In genomic region chr18:32072321-32072720, GRCh38 we compare ENCODE assay signal across 8 cellular contexts. TPM values are rescaled to one million over a fixed set of nuclear protein-coding genes. Genes with fewer than 3 reads are reported as not detected.
DNase-seq lines count a peak whose midpoint lies in the region; ATAC-seq, FAIRE-seq and TF ChIP-seq lines count a peak whose summit lies in the region.

No MANE protein-coding gene starts in this region.

- intact Hi-C loops in left ventricle myocardium inferior (cut with micrococcal nuclease) (no loop called here), left cardiac atrium (cut with DNase I) (loop anchor here in 1 of 2 donors (10.0 kb wide), 1 partner anchor 48 kb away; no protein-coding TSS in a partner anchor), lower leg skin (cut with DNase I; ENCODE audit: low total_unique reads) (no loop called here)

- no peak overlapping the region for H3K27ac Mint-ChIP-seq in stimulated activated memory B cell treated with anti-CD40 and anti-IgM and Interleukin-4, amounts not matched to agents 10 μg/mL and 1 μg/mL and 100 μg/mL, for 72 hours

- H3K4me3 Mint-ChIP-seq in stimulated activated memory B cell treated with anti-CD40 and anti-IgM and Interleukin-4, amounts not matched to agents 10 μg/mL and 1 μg/mL and 100 μg/mL, for 72 hours, result no peak overlapping the region

- no peaks in the 10 kb centered on the region for H3K4me1 ChIP-seq in left ventricle myocardium inferior

- H3K27me3 ChIP-seq in left ventricle myocardium inferior (ENCODE audit: low read depth), result no peaks in the 10 kb centered on the region

- H3K4me1 Mint-ChIP-seq in stimulated activated memory B cell treated with anti-CD40 and anti-IgM and Interleukin-4, amounts not matched to agents 10 μg/mL and 1 μg/mL and 100 μg/mL, for 72 hours, result no peaks in the 10 kb centered on the region

- peaks cover 4% of the 10 kb centered on the region for H3K36me3 ChIP-seq in left ventricle myocardium inferior

- H3K27ac ChIP-seq in left ventricle myocardium inferior (replicated peaks), result no peak overlapping the region

- TF ChIP-seq CTCF in left ventricle myocardium inferior (IDR thresholded peaks at IDR 0.05; ENCODE audit: borderline replicate concordance) (peak; percentile 51), retinal pigment epithelial cell (conservative IDR thresholded peaks at IDR 0.05; ENCODE audit: low read depth, low read length) (peak; percentile 58), lower leg skin (IDR thresholded peaks at IDR 0.05) (no peak)

- H3K9me3 ChIP-seq in left ventricle myocardium inferior (replicated peaks), result no peaks in the 10 kb centered on the region

- H3K9me3 Mint-ChIP-seq in stimulated activated memory B cell treated with anti-CD40 and anti-IgM and Interleukin-4, amounts not matched to agents 10 μg/mL and 1 μg/mL and 100 μg/mL, for 72 hours, result no peaks in the 10 kb centered on the region

- 55 to 61% methylated on average over 4 of the region's 4 CpGs for WGBS in lower leg skin, 2 donors

- H3K27me3 Mint-ChIP-seq in stimulated activated memory B cell treated with anti-CD40 and anti-IgM and Interleukin-4, amounts not matched to agents 10 μg/mL and 1 μg/mL and 100 μg/mL, for 72 hours, result no peaks in the 10 kb centered on the region

- H3K4me3 ChIP-seq in left ventricle myocardium inferior, result no peak overlapping the region
- H3K4me3 ChIP-seq in retinal pigment epithelial cell (ENCODE audit: low read length), result no peak overlapping the region
- no peak overlapping the region for H3K4me3 ChIP-seq in lower leg skin (ENCODE audit: low read depth, poor library complexity, severe bottlenecking)

- no peak for TF ChIP-seq POLR2A in lower leg skin (IDR thresholded peaks at IDR 0.05)

- FAIRE-seq in endometrium (lab: Jason Lieb, UNC), result peak; percentile 74

- H3K36me3 Mint-ChIP-seq in stimulated activated memory B cell treated with anti-CD40 and anti-IgM and Interleukin-4, amounts not matched to agents 10 μg/mL and 1 μg/mL and 100 μg/mL, for 72 hours, result peaks cover 17% of the 10 kb centered on the region

- no peak for ATAC-seq in left cardiac atrium
- ATAC-seq in stimulated activated memory B cell treated with anti-CD40 and anti-IgM and Interleukin-4, amounts not matched to agents 10 μg/mL and 1 μg/mL and 100 μg/mL, for 72 hours, result no peak
- no peak for ATAC-seq in GM21447 (IDR thresholded peaks at IDR 0.05; ENCODE audit: unreplicated experiment)

- DNase-seq in left ventricle myocardium inferior (no peak), left cardiac atrium (no peak), M059J (ENCODE audit: low read depth) (peak; percentile 33), retinal pigment epithelial cell (ENCODE audit: low read depth) (no peak), lower leg skin (ENCODE audit: low spot score in 2 of 2) (no peak)

RNA-seq across cellular contexts. Expression of gene RNF138, which starts 19.4 kb away (rescaled TPM):
- total RNA-seq in left ventricle myocardium inferior (7.1 TPM), left cardiac atrium (10 to 100 TPM; 12.4 to 17.2 TPM), lower leg skin (10 to 100 TPM in 3 of 4 donors, 1 to 10 TPM in 1; 8.5 to 19.5 (median 14.9) TPM)
- 78.6 and 86.7 TPM in 2 replicates for total RNA-seq in M059J (2014; rRNA removed; shearing (Covaris generic))

RNA-seq across cellular contexts. Expression of gene RNF125, which starts 53.7 kb away (rescaled TPM):
- total RNA-seq in left ventricle myocardium inferior, result 3.5 TPM
- 1 to 10 TPM; 3.5 to 5.1 TPM for total RNA-seq in left cardiac atrium
- total RNA-seq in M059J (2014; rRNA removed; shearing (Covaris generic)), result 0.07 TPM in 1 of 2 replicates, not detected in the other
- 10 to 100 TPM in 2 of 4 donors, 1 to 10 TPM in 2; 6.3 to 16.3 (median 9.2) TPM for total RNA-seq in lower leg skin

Comparison
In these comparisons a context has a peak if more than half of its experiments do, and no peak if none do; other contexts are left out.
1. CTCF ChIP-seq: peak in left ventricle myocardium inferior (single experiment) and retinal pigment epithelial cell (single experiment); none in lower leg skin (0 of 3).